Comparison of ENCODE assay signal across 8 cellular contexts in the genomic region with DNA sequence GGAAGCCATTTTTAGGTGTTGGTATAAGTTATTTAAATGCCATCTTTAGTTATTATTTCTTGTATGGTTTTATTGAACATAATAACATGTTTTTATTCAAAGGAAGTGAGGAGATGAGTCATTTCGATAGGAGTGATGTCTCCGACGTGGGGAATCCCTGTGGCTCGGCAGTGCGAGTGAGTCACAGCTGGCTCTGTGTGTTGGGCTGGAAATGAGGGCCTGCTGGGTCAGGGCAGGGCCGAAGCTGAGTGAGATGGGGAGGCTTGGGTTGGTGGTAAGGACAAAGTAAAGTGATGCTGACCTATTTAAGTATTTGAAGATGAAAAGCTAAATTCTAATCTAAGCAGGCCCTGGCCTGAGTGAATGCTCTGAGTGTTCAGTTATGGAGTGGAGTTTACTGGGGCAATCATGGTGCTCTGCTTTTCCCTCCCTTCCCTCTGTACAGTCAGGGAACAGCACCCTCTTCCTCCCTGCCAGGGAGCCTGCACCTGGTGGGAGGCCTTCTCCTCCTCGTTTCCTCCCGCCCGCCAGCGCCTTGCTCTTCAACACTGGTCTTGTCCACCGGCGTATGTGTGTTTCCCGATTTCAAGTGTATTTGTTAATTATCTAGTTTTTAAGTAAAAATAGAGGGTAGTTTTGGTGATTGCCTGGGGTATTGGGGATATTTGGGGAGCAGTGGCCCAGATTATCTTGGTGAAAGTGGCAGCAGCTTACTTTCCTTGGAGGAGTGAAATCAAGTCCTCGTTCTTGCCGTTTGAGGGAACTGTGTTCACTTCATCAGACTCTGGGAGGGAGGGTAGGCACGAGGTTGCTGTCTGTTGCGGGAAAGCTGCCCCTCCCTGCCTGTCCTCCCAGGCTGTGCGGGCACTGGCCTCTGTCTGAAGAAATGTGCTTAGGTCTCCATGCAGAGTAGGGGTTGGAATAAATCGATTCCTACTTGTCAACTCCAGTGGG.
DNase-seq lines count a peak whose midpoint lies in the region; ATAC-seq and TF ChIP-seq lines count a peak whose summit lies in the region.

No MANE protein-coding gene starts in this region.

- H4K20me1 ChIP-seq in mammary epithelial cell (ENCODE audit: insufficient read depth, low read length): no peaks in the 10 kb centered on the region

- BruUV-seq in mammary epithelial cell (replicated peaks; lab: Mats Ljungman, UMichigan): no TSS peak

- H3K4me2 ChIP-seq in mammary epithelial cell (ENCODE audit: insufficient read depth, low read depth, low read length): no peak overlapping the region

- no peak overlapping the region for H3K27ac ChIP-seq in mammary epithelial cell (ENCODE audit: insufficient read depth, low read depth, low read length)
- peak overlapping the region; percentile 4 for H3K27ac ChIP-seq in lower lobe of right lung

- WGBS in mammary epithelial cell (ENCODE audit: low coverage, missing lambda C conversion rate): 63% methylated on average over 16 of the region's 19 CpGs

- H3K27me3 ChIP-seq in mammary epithelial cell (ENCODE audit: insufficient read depth, low read length): no peaks in the 10 kb centered on the region
- H3K27me3 ChIP-seq in lower lobe of right lung (ENCODE audit: low read depth): no peaks in the 10 kb centered on the region

- H3K4me3 ChIP-seq in mammary epithelial cell (replicated peaks in 1 of 3; ENCODE audit: insufficient read depth in 1 of 3, low read depth in 2 of 3, low read length in 3 of 3): no peak overlapping the region
- no peak overlapping the region for H3K4me3 ChIP-seq in lower lobe of right lung

- no peak overlapping the region for H2AFZ ChIP-seq in mammary epithelial cell (ENCODE audit: low read depth, low read length)

- ATAC-seq in GM18909 (IDR thresholded peaks at IDR 0.05; ENCODE audit: poor library complexity, unreplicated experiment) (peak; percentile 95), HG03196 (IDR thresholded peaks at IDR 0.05; ENCODE audit: unreplicated experiment) (peak; percentile 80), lower lobe of right lung (peak; percentile 66 to 76)

- dilution Hi-C loops in mammary epithelial cell (cut with HindIII; ENCODE audit: low sequenced_read_pairs): no loop called here

- in situ Hi-C loops in mammary epithelial cell (cut with MboI; ENCODE audit: low sequenced_read_pairs in 2 of 2): no loop called here

- TF ChIP-seq CTCF in mammary epithelial cell (conservative IDR thresholded peaks at IDR 0.05 in 1 of 2, IDR thresholded peaks at IDR 0.05 in 1 of 2; ENCODE audit: extremely low read depth in 1 of 2, insufficient read depth in 1 of 2, low read depth in 1 of 2, low read length in 2 of 2): no peak
- TF ChIP-seq CTCF in lower lobe of right lung (IDR thresholded peaks at IDR 0.05): no peak

- H3K4me1 ChIP-seq in mammary epithelial cell (ENCODE audit: insufficient read depth, low read length) (peaks cover 7% of the 10 kb centered on the region), lower lobe of right lung (peaks cover 31% of the 10 kb centered on the region)

- no peaks in the 10 kb centered on the region for H3K79me2 ChIP-seq in mammary epithelial cell (ENCODE audit: insufficient read depth, low read length)

- H3K9me3 ChIP-seq in mammary epithelial cell (replicated peaks; ENCODE audit: insufficient read depth, low read length) (peaks cover 3% of the 10 kb centered on the region), lower lobe of right lung (no peaks in the 10 kb centered on the region)

- intact Hi-C loops in mammary epithelial cell (cut with micrococcal nuclease) (no loop called here), lower lobe of right lung (cut with DNase I) (no loop called here)

- no peaks in the 10 kb centered on the region for H3K36me3 ChIP-seq in mammary epithelial cell (ENCODE audit: insufficient read depth, low read length)
- H3K36me3 ChIP-seq in lower lobe of right lung: no peaks in the 10 kb centered on the region

- no peak overlapping the region for H3K9ac ChIP-seq in mammary epithelial cell (ENCODE audit: insufficient read depth, low read length)

- DNase-seq in 8988T (peak; percentile 90), mammary epithelial cell (peak; percentile 79), lower lobe of right lung (no peak), NCI-H526 (lab: John Stamatoyannopoulos, UW) (no peak)
- peak; percentile 49 to 64 (median 56) for DNase-seq in activated CD4-positive, CD25-positive, alpha-beta regulatory T cell (lab: John Stamatoyannopoulos, UW)
- peak; percentile 64 to 65 for DNase-seq in stimulated activated CD8-positive, alpha-beta memory T cell treated with anti-CD3 and anti-CD28 coated beads, Interleukin-2, amount 100 ng/mL, for 48 hours (ENCODE audit: low read depth in 2 of 2)

- CTCF ChIA-PET in mammary epithelial cell (lab: Charles Lee; ENCODE audit: low non-redundant PET): no interaction called here

Comparison
In these comparisons a context has a peak if more than half of its experiments do, and no peak if none do; other contexts are left out.
1. DNase-seq: peak in 8988T (single experiment), activated CD4-positive, CD25-positive, alpha-beta regulatory T cell (4 of 4), mammary epithelial cell (single experiment) and stimulated activated CD8-positive, alpha-beta memory T cell treated with anti-CD3 and anti-CD28 coated beads, Interleukin-2, amount 100 ng/mL, for 48 hours (2 of 2); none in lower lobe of right lung (single experiment) and NCI-H526 (0 of 2).
2. Peak in every context shown above with its lines, with median percentiles within 50 percentile points of each other: ATAC-seq.